Comparison of ENCODE assay signal across 8 cellular contexts in genomic region chr16:17467923-17468540, GRCh38. TPM values are rescaled to one million over a fixed set of nuclear protein-coding genes. Genes with fewer than 3 reads are reported as not detected.
DNase-seq lines count a peak whose midpoint lies in the region; ATAC-seq and TF ChIP-seq lines count a peak whose summit lies in the region.

No MANE protein-coding gene starts in this region.

- DNase-seq in NCI-H1092 (lab: John Stamatoyannopoulos, UW) (peak; percentile 72), mesenchymal stem cell (no peak), superior temporal gyrus (ENCODE audit: extremely low spot score) (peak; percentile 92)
- peak; percentile 19 for DNase-seq in effector CD4-positive, alpha-beta T cell

- H4K8ac ChIP-seq in mesenchymal stem cell (ENCODE audit: low read length) = no peak overlapping the region

- peaks cover 69% of the 10 kb centered on the region for H3K79me2 ChIP-seq in DOHH2 (ENCODE audit: control insufficient read depth, low read length)

- H2AK5ac ChIP-seq in mesenchymal stem cell (ENCODE audit: low read length, severe bottlenecking) = no peak overlapping the region

- no peaks in the 10 kb centered on the region for H3K79me1 ChIP-seq in mesenchymal stem cell (replicated peaks; ENCODE audit: low read length, poor library complexity, severe bottlenecking)

- H3K9ac ChIP-seq in mesenchymal stem cell (ENCODE audit: low read length) = peak overlapping the region; percentile 91

- H3F3A ChIP-seq in DOHH2 (ENCODE audit: control insufficient read depth, insufficient read depth) = peaks cover 14% of the 10 kb centered on the region

- no peak overlapping the region for H3K4ac ChIP-seq in mesenchymal stem cell (ENCODE audit: low read depth in 1 of 2, low read length in 2 of 2)

- no peak overlapping the region for H2BK12ac ChIP-seq in mesenchymal stem cell (ENCODE audit: low read length in 2 of 2)

- H3K9me3 ChIP-seq in DOHH2 (ENCODE audit: control insufficient read depth, insufficient read depth, low read length) (no peaks in the 10 kb centered on the region), mesenchymal stem cell (ENCODE audit: control insufficient read depth, low read length) (no peaks in the 10 kb centered on the region)

- no peak overlapping the region for H2BK120ac ChIP-seq in mesenchymal stem cell (ENCODE audit: low read depth, low read length)

- no peak overlapping the region for H3K14ac ChIP-seq in mesenchymal stem cell (ENCODE audit: low read length in 2 of 2)

- H3K18ac ChIP-seq in mesenchymal stem cell (ENCODE audit: low read depth in 1 of 2, low read length in 2 of 2) = no peak overlapping the region

- no peaks in the 10 kb centered on the region for H4K20me1 ChIP-seq in DOHH2 (ENCODE audit: control insufficient read depth, insufficient read depth, low read depth, low read length)

- 37% methylated on average over 6 of the region's 6 CpGs for WGBS in mesenchymal stem cell

- H3K36me3 ChIP-seq in DOHH2 (ENCODE audit: control insufficient read depth, low read length) = peaks cover 14% of the 10 kb centered on the region
- peaks cover 0 to 12% of the 10 kb centered on the region in 2 experiments for H3K36me3 ChIP-seq in mesenchymal stem cell (ENCODE audit: control insufficient read depth in 1 of 2, insufficient read depth in 2 of 2, low read depth in 1 of 2, low read length in 2 of 2)

- no peak overlapping the region for H2BK5ac ChIP-seq in mesenchymal stem cell (ENCODE audit: low read depth, low read length, poor library complexity, severe bottlenecking)

- TF ChIP-seq CTCF in DOHH2 (IDR thresholded peaks at IDR 0.05; ENCODE audit: low read depth, low read length, poor library complexity, severe bottlenecking) (peak; percentile 56), WI38 (IDR thresholded peaks at IDR 0.05; ENCODE audit: low read depth, low read length) (peak; percentile 76)

- H3K4me2 ChIP-seq in DOHH2 (ENCODE audit: low read length) (peak overlapping the region; percentile 96), mesenchymal stem cell (ENCODE audit: low read length, poor library complexity, severe bottlenecking) (no peak overlapping the region)

- no peak overlapping the region for H2BK15ac ChIP-seq in mesenchymal stem cell (ENCODE audit: low read depth, poor library complexity, severe bottlenecking)

- H4K91ac ChIP-seq in mesenchymal stem cell (ENCODE audit: low read length) = no peak overlapping the region

- H3K27ac ChIP-seq in DOHH2 (ENCODE audit: low read depth, low read length) (no peak overlapping the region), mesenchymal stem cell (ENCODE audit: low read length, poor library complexity, severe bottlenecking) (no peak overlapping the region)

- H3K27me3 ChIP-seq in DOHH2 (ENCODE audit: control insufficient read depth, low read length) = peaks cover 4% of the 10 kb centered on the region; the same call in 1 of the 2 replicates
- peaks cover 0 to 44% of the 10 kb centered on the region in 2 experiments for H3K27me3 ChIP-seq in mesenchymal stem cell (ENCODE audit: control insufficient read depth in 1 of 2, insufficient read depth in 1 of 2, low read length in 2 of 2)

- H2AFZ ChIP-seq in mesenchymal stem cell (ENCODE audit: low read depth, low read length) = no peak overlapping the region

- no peak for ATAC-seq in HG02678 (IDR thresholded peaks at IDR 0.05; ENCODE audit: unreplicated experiment)
- ATAC-seq in GM19455 (IDR thresholded peaks at IDR 0.05; ENCODE audit: unreplicated experiment) = no peak

- peaks cover 68% of the 10 kb centered on the region for H3K4me1 ChIP-seq in DOHH2 (ENCODE audit: control insufficient read depth, low read length)
- peaks cover 6% of the 10 kb centered on the region for H3K4me1 ChIP-seq in mesenchymal stem cell (ENCODE audit: control insufficient read depth, insufficient read depth, low read depth, low read length)

- no peaks in the 10 kb centered on the region for H3K9me2 ChIP-seq in DOHH2 (replicated peaks; ENCODE audit: control insufficient read depth, low read length)

- H3K4me3 ChIP-seq in DOHH2 (ENCODE audit: low read length) (peak overlapping the region; percentile 91), WI38 (ENCODE audit: low read depth, low read length) (no peak overlapping the region), mesenchymal stem cell (ENCODE audit: insufficient read depth in 1 of 2, low read depth in 1 of 2, low read length in 2 of 2) (peak overlapping the region in 1 of 2 experiments; percentile 91)

- no peak overlapping the region for H3K23ac ChIP-seq in mesenchymal stem cell (ENCODE audit: low read length in 2 of 2)

RNA-seq across cellular contexts. Expression of gene XYLT1, which starts 2.7 kb away (rescaled TPM):
- 0.01 TPM for polyA plus RNA-seq in mesenchymal stem cell (2013, experiment 1 of 2)
- 0.03 TPM for polyA plus RNA-seq in mesenchymal stem cell (2013, experiment 2 of 2)
